ENCODE assay signal across 1 cellular context in the genomic region with DNA sequence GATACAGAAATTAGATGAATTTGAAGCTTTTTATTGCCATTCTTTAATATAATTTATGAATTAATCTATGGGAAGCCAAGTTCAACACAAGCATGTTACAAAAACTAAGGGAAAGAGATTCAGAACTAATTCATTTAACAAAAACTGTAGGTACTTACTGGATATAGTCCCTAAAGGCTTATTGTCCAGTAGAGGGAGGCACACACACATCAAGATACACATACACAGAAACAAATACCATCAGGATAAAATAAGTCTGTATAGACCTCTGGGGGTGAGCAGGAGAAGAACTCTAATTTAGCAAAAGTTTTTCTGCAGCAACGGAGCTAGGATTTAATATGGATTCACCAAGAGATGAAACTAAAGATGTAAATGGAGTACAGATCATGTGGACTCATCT.
TF ChIP-seq lines count a peak whose summit lies in the region.

No MANE protein-coding gene starts in this region.

TF ChIP-seq in GM12878, 131 proteins besides CTCF, POLR2A, EP300 and RAD21 (continued from another document):
- TF ChIP-seq, protein P1, sequence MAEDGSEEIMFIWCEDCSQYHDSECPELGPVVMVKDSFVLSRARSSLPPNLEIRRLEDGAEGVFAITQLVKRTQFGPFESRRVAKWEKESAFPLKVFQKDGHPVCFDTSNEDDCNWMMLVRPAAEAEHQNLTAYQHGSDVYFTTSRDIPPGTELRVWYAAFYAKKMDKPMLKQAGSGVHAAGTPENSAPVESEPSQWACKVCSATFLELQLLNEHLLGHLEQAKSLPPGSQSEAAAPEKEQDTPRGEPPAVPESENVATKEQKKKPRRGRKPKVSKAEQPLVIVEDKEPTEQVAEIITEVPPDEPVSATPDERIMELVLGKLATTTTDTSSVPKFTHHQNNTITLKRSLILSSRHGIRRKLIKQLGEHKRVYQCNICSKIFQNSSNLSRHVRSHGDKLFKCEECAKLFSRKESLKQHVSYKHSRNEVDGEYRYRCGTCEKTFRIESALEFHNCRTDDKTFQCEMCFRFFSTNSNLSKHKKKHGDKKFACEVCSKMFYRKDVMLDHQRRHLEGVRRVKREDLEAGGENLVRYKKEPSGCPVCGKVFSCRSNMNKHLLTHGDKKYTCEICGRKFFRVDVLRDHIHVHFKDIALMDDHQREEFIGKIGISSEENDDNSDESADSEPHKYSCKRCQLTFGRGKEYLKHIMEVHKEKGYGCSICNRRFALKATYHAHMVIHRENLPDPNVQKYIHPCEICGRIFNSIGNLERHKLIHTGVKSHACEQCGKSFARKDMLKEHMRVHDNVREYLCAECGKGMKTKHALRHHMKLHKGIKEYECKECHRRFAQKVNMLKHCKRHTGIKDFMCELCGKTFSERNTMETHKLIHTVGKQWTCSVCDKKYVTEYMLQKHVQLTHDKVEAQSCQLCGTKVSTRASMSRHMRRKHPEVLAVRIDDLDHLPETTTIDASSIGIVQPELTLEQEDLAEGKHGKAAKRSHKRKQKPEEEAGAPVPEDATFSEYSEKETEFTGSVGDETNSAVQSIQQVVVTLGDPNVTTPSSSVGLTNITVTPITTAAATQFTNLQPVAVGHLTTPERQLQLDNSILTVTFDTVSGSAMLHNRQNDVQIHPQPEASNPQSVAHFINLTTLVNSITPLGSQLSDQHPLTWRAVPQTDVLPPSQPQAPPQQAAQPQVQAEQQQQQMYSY (CRISPR knock-in tag; IDR thresholded peaks at IDR 0.05): no peak
- TF ChIP-seq SMC3 (IDR thresholded peaks at IDR 0.05; ENCODE audit: borderline replicate concordance, low read length) (peak; percentile 8; the same call in 1 of the 2 replicates), MEF2A (IDR thresholded peaks at IDR 0.05; ENCODE audit: insufficient read depth, low read depth, low read length) (no peak), ZSCAN29 (IDR thresholded peaks at IDR 0.05) (peak; percentile 55; the same call in 1 of the 2 replicates)
